Comparison of ENCODE assay signal across 8 cellular contexts in genomic region chr1:41239988-41240610, GRCh38. TPM values are rescaled to one million over a fixed set of nuclear protein-coding genes. Genes with fewer than 3 reads are reported as not detected.
A peak's percentile ranks its signal among the peaks of the same experiment; 100 is the strongest.
DNase-seq lines count a peak whose midpoint lies in the region; ATAC-seq and TF ChIP-seq lines count a peak whose summit lies in the region.

No MANE protein-coding gene starts in this region.

- ATAC-seq in GM19467 (IDR thresholded peaks at IDR 0.05; ENCODE audit: unreplicated experiment) (no peak), GM18511 (IDR thresholded peaks at IDR 0.05; ENCODE audit: unreplicated experiment) (no peak)

- H3K4me3 ChIP-seq in kidney epithelial cell (ENCODE audit: low read depth, low read length) = no peak overlapping the region

- DNase-seq in DMS53 (lab: John Stamatoyannopoulos, UW) (peak; percentile 37), DMS53 treated with DMSO at 0.1 percent for 48 hours (lab: John Stamatoyannopoulos, UW; ENCODE audit: unreplicated experiment) (no peak), LHCN-M2 (ENCODE audit: low read depth) (peak; percentile 61), kidney epithelial cell (ENCODE audit: low read depth) (no peak), posterior vena cava (ENCODE audit: low spot score) (no peak)
- DNase-seq in activated CD4-positive, alpha-beta memory T cell treated with anti-CD3 and anti-CD28 coated beads for 36 hours = no peak

- TF ChIP-seq CTCF in kidney epithelial cell (IDR thresholded peaks at IDR 0.05; ENCODE audit: insufficient read depth, low read length, poor library complexity, severe bottlenecking) = peak; percentile 33

- no peaks in the 10 kb centered on the region for H3K27me3 ChIP-seq in kidney epithelial cell (ENCODE audit: control insufficient read depth, insufficient read depth, low read length)

- CTCF ChIA-PET in activated CD4-positive, alpha-beta memory T cell treated with anti-CD3 and anti-CD28 coated beads for 36 hours (lab: Charles Lee) = interaction anchor here (0.6 to 1.1 kb wide), 3 partner anchors 174 to 256 kb away, joined by 3 read pairs; no protein-coding TSS in a partner anchor

- H3K4me1 Mint-ChIP-seq in activated CD4-positive, alpha-beta memory T cell treated with anti-CD3 and anti-CD28 coated beads for 36 hours (ENCODE audit: low read depth) = peaks cover 13% of the 10 kb centered on the region

- no peaks in the 10 kb centered on the region for H3K9me3 Mint-ChIP-seq in activated CD4-positive, alpha-beta memory T cell treated with anti-CD3 and anti-CD28 coated beads for 36 hours

- intact Hi-C loops in activated CD4-positive, alpha-beta memory T cell treated with anti-CD3 and anti-CD28 coated beads for 36 hours (cut with micrococcal nuclease) = loop anchor here (5.0 kb wide), 2 partner anchors 238 to 258 kb away; no protein-coding TSS in a partner anchor
- intact Hi-C loops in posterior vena cava (cut with DNase I) = no loop called here

- peak overlapping the region; percentile 38 for H3K27ac Mint-ChIP-seq in activated CD4-positive, alpha-beta memory T cell treated with anti-CD3 and anti-CD28 coated beads for 36 hours

- H3K27me3 Mint-ChIP-seq in activated CD4-positive, alpha-beta memory T cell treated with anti-CD3 and anti-CD28 coated beads for 36 hours = no peaks in the 10 kb centered on the region

- no peaks in the 10 kb centered on the region for H3K36me3 ChIP-seq in kidney epithelial cell (ENCODE audit: control insufficient read depth, insufficient read depth, low read length)

- H3K36me3 Mint-ChIP-seq in activated CD4-positive, alpha-beta memory T cell treated with anti-CD3 and anti-CD28 coated beads for 36 hours = peaks cover 3% of the 10 kb centered on the region

- peak overlapping the region; percentile 77 for H3K4me3 Mint-ChIP-seq in activated CD4-positive, alpha-beta memory T cell treated with anti-CD3 and anti-CD28 coated beads for 36 hours

- POLR2A ChIA-PET in activated CD4-positive, alpha-beta memory T cell treated with anti-CD3 and anti-CD28 coated beads for 36 hours (lab: Charles Lee) = no interaction called here

RNA-seq across cellular contexts. Expression of gene SCMH1, which starts 2.0 kb away (rescaled TPM):
- total RNA-seq in LHCN-M2 (2014; rRNA removed) = 21.2 and 21.6 TPM in 2 replicates
- 28.3 TPM for polyA plus RNA-seq in LHCN-M2 (2012)
- total RNA-seq in activated CD4-positive, alpha-beta memory T cell treated with anti-CD3 and anti-CD28 coated beads for 36 hours = 10 to 100 TPM; 17.7 to 20.7 TPM
- total RNA-seq in kidney epithelial cell = 24.3 and 38.1 TPM in 2 replicates
- total RNA-seq in posterior vena cava = 10 to 100 TPM; 37.6 to 41.3 TPM

Comparison
In these comparisons a context has a peak if more than half of its experiments do, and no peak if none do; other contexts are left out.
1. DNase-seq: peak in DMS53 (single experiment) and LHCN-M2 (single experiment); none in DMS53 treated with DMSO at 0.1 percent for 48 hours (single experiment), activated CD4-positive, alpha-beta memory T cell treated with anti-CD3 and anti-CD28 coated beads for 36 hours (single experiment), kidney epithelial cell (single experiment) and posterior vena cava (single experiment).